12 cellular contexts compared by ENCODE assay signal in genomic region chr12:2624543-2625266, GRCh38.
DNase-seq lines count a peak whose midpoint lies in the region; ATAC-seq and TF ChIP-seq lines count a peak whose summit lies in the region.
"Had no signal": no experiment of that assay in that cellular context is flagged by ENCODE, and none has a peak within 500 bp of the region (broad histone marks: within the 10 kb centered on the region; RNA-seq: fewer than 3 reads in every experiment).

No MANE protein-coding gene starts in this region.

- no peaks in the 10 kb centered on the region for H3K4me1 Mint-ChIP-seq in natural killer cell
- H3K4me1 Mint-ChIP-seq: activated naive CD4-positive, alpha-beta T cell treated with anti-CD3 and anti-CD28 coated beads, Interleukin-2, amount 50 U/mL, for 24 hours; IgD-negative memory B cell had no signal

- H3K36me3 ChIP-seq in breast epithelium, result no peaks in the 10 kb centered on the region
- no peaks in the 10 kb centered on the region for H3K36me3 ChIP-seq in osteoblast (ENCODE audit: insufficient read depth, low read length)
- H3K36me3 ChIP-seq: transverse colon had no signal

- TF ChIP-seq POLR2A in breast epithelium (IDR thresholded peaks at IDR 0.05), result no peak

- H3K79me2 ChIP-seq in osteoblast (ENCODE audit: insufficient read depth, low read length), result no peaks in the 10 kb centered on the region

- peaks cover 16 to 28% of the 10 kb centered on the region in 2 donors for H3K27me3 Mint-ChIP-seq in natural killer cell (ENCODE audit: low read depth in 2 of 2)

- H3K4me3 ChIP-seq in breast epithelium (peak overlapping the region in 1 of 3 donors; percentile 33), osteoblast (ENCODE audit: insufficient read depth, low read length) (no peak overlapping the region)
- H3K4me3 ChIP-seq: transverse colon had no signal

- H3K27ac ChIP-seq in breast epithelium (peak overlapping the region; percentile 70 to 84), osteoblast (ENCODE audit: low read depth, low read length) (no peak overlapping the region)
- H3K27ac ChIP-seq: transverse colon had no signal

- no peak overlapping the region for H3K4me3 Mint-ChIP-seq in natural killer cell
- H3K4me3 Mint-ChIP-seq: activated naive CD4-positive, alpha-beta T cell treated with anti-CD3 and anti-CD28 coated beads, Interleukin-2, amount 50 U/mL, for 24 hours; IgD-negative memory B cell; naive thymus-derived CD8-positive, alpha-beta T cell had no signal

- H3K4me2 ChIP-seq in osteoblast (ENCODE audit: insufficient read depth, low read length), result no peak overlapping the region

- TF ChIP-seq CTCF in breast epithelium (IDR thresholded peaks at IDR 0.05) (peak in 2 of 3 donors; percentile 59 to 63), osteoblast (IDR thresholded peaks at IDR 0.05; ENCODE audit: extremely low read depth, low read depth, low read length) (peak; percentile 60), natural killer cell (IDR thresholded peaks at IDR 0.05) (no peak)

- intact Hi-C loops in breast epithelium (cut with DNase I; ENCODE audit: low total_unique reads), result no loop called here
- intact Hi-C loops in natural killer cell (cut with micrococcal nuclease), result no loop called here

- H3K27me3 ChIP-seq in breast epithelium (no peaks in the 10 kb centered on the region), osteoblast (ENCODE audit: insufficient read depth, low read length) (no peaks in the 10 kb centered on the region)
- H3K27me3 ChIP-seq: transverse colon had no signal

- ATAC-seq in natural killer cell, result no peak
- ATAC-seq in HG02678 (IDR thresholded peaks at IDR 0.05; ENCODE audit: unreplicated experiment), result no peak
- ATAC-seq in GM19397 (IDR thresholded peaks at IDR 0.05; ENCODE audit: unreplicated experiment), result no peak
- ATAC-seq: naive thymus-derived CD8-positive, alpha-beta T cell had no signal

- no peaks in the 10 kb centered on the region for H3K9me3 ChIP-seq in breast epithelium
- H3K9me3 ChIP-seq in osteoblast (ENCODE audit: low read depth, low read length), result no peaks in the 10 kb centered on the region
- H3K9me3 ChIP-seq: transverse colon had no signal

- peak; percentile 60 for DNase-seq in activated CD4-positive, alpha-beta T cell treated with anti-CD3 and anti-CD28 coated beads for 48 hours
- no peak for DNase-seq in activated CD4-positive, alpha-beta T cell treated with anti-CD3 and anti-CD28 coated beads for 4 hours
- DNase-seq in M059J (ENCODE audit: low read depth) (peak; percentile 79), breast epithelium (ENCODE audit: low spot score in 2 of 2) (peak; percentile 81 to 84), osteoblast (ENCODE audit: insufficient read length, low spot score, missing footprints) (no peak), natural killer cell (no peak)
- DNase-seq: naive thymus-derived CD8-positive, alpha-beta T cell; transverse colon had no signal

- H4K20me1 ChIP-seq in osteoblast (ENCODE audit: insufficient read depth, low read length), result no peaks in the 10 kb centered on the region

- no peaks in the 10 kb centered on the region for H3K36me3 Mint-ChIP-seq in natural killer cell
- H3K36me3 Mint-ChIP-seq: activated naive CD4-positive, alpha-beta T cell treated with anti-CD3 and anti-CD28 coated beads, Interleukin-2, amount 50 U/mL, for 24 hours; naive thymus-derived CD8-positive, alpha-beta T cell had no signal

- H3K4me1 ChIP-seq in breast epithelium, result peaks cover 0 to 5% of the 10 kb centered on the region in 2 donors
- H3K4me1 ChIP-seq in osteoblast (ENCODE audit: insufficient read depth, low read length), result no peaks in the 10 kb centered on the region

- H3K9me3 Mint-ChIP-seq in natural killer cell, result no peaks in the 10 kb centered on the region
- H3K9me3 Mint-ChIP-seq: activated naive CD4-positive, alpha-beta T cell treated with anti-CD3 and anti-CD28 coated beads, Interleukin-2, amount 50 U/mL, for 24 hours; IgD-negative memory B cell; naive thymus-derived CD8-positive, alpha-beta T cell had no signal

- no peak overlapping the region for H2AFZ ChIP-seq in osteoblast (ENCODE audit: low read length)

- no peak overlapping the region for H3K27ac Mint-ChIP-seq in natural killer cell
- H3K27ac Mint-ChIP-seq: activated naive CD4-positive, alpha-beta T cell treated with anti-CD3 and anti-CD28 coated beads, Interleukin-2, amount 50 U/mL, for 24 hours; IgD-negative memory B cell; naive thymus-derived CD8-positive, alpha-beta T cell had no signal

Comparison
In these comparisons a context has a peak if more than half of its experiments do, and no peak if none do; other contexts are left out.
1. DNase-seq: peak in activated CD4-positive, alpha-beta T cell treated with anti-CD3 and anti-CD28 coated beads for 48 hours (single experiment), M059J (single experiment) and breast epithelium (2 of 2); none in activated CD4-positive, alpha-beta T cell treated with anti-CD3 and anti-CD28 coated beads for 4 hours (0 of 2), osteoblast (single experiment) and natural killer cell (single experiment).